ENCODE assay signal across 18 cellular contexts in genomic region chr20:4697874-4698221, GRCh38. TPM values are rescaled to one million over a fixed set of nuclear protein-coding genes. Genes with fewer than 3 reads are reported as not detected.
DNase-seq lines count a peak whose midpoint lies in the region; ATAC-seq and TF ChIP-seq lines count a peak whose summit lies in the region.
"Had no signal": no experiment of that assay in that cellular context is flagged by ENCODE, and none has a peak within 500 bp of the region (broad histone marks: within the 10 kb centered on the region; RNA-seq: fewer than 3 reads in every experiment).

No MANE protein-coding gene starts in this region.

- no peak overlapping the region for H3T11ph ChIP-seq in H9 (ENCODE audit: low read length)

- H4K20me1 ChIP-seq in H9 (ENCODE audit: control insufficient read depth, insufficient read depth, insufficient read length): no peaks in the 10 kb centered on the region

- H3K23ac ChIP-seq in H9 (ENCODE audit: insufficient read length, low read depth, low read length): no peak overlapping the region

- H3K14ac ChIP-seq in H9 (ENCODE audit: insufficient read depth, low read length): no peak overlapping the region

- ATAC-seq in activated T-cell treated with anti-CD3 and anti-CD28 coated beads, Interleukin-2, amount 50 U/mL, for 72 hours (replicated peaks in 1 of 2): no peak
- no peak for ATAC-seq in activated T-cell treated with anti-CD3 and anti-CD28 coated beads, Interleukin-2, amount 50 U/mL, for 4 hours
- peak; percentile 23 for ATAC-seq in activated T-helper 17 cell treated with anti-CD3 and anti-CD28 coated beads, Interleukin-2, amount 50 U/mL, for 72 hours (replicated peaks)
- ATAC-seq in memory B cell (ENCODE audit: low read depth) (no peak), HG02763 (IDR thresholded peaks at IDR 0.05; ENCODE audit: unreplicated experiment) (no peak)
- ATAC-seq: HCT116, K562 had no signal

- H2BK120ac ChIP-seq in H9 (ENCODE audit: low read depth, low read length, poor library complexity, severe bottlenecking): no peak overlapping the region

- H2BK5ac ChIP-seq in H9 (ENCODE audit: insufficient read length, low read length): no peak overlapping the region

- H2AK5ac ChIP-seq in H9 (ENCODE audit: insufficient read length, low read length): no peak overlapping the region

- peaks cover 11 to 28% of the 10 kb centered on the region in 2 donors for H3K36me3 Mint-ChIP-seq in activated T-cell treated with anti-CD3 and anti-CD28 coated beads, Interleukin-2, amount 50 U/mL, for 72 hours (ENCODE audit: insufficient read depth in 2 of 2)
- H3K36me3 Mint-ChIP-seq in activated T-cell treated with anti-CD3 and anti-CD28 coated beads, Interleukin-2, amount 50 U/mL, for 4 hours (ENCODE audit: insufficient read depth): peaks cover 42% of the 10 kb centered on the region
- peaks cover 0 to 8% (median 7%) of the 10 kb centered on the region in 3 experiments; a peak in 4 of 7 replicates for H3K36me3 Mint-ChIP-seq in H9 (ENCODE audit: insufficient read depth in 1 of 3, low read depth in 3 of 3)
- peaks cover 82% of the 10 kb centered on the region for H3K36me3 Mint-ChIP-seq in activated T-helper 17 cell treated with anti-CD3 and anti-CD28 coated beads, Interleukin-2, amount 50 U/mL, for 72 hours (ENCODE audit: low read depth)
- H3K36me3 Mint-ChIP-seq in memory B cell: peaks cover 34% of the 10 kb centered on the region

- no peak overlapping the region for H2BK20ac ChIP-seq in H9 (ENCODE audit: low read depth, low read length, poor library complexity, severe bottlenecking)

- peaks cover 3% of the 10 kb centered on the region for H3K79me1 ChIP-seq in H9 (ENCODE audit: insufficient read depth, low read depth, low read length, poor library complexity, severe bottlenecking)

- no peaks in the 10 kb centered on the region for H3K9me3 Mint-ChIP-seq in activated T-cell treated with anti-CD3 and anti-CD28 coated beads, Interleukin-2, amount 50 U/mL, for 72 hours
- H3K9me3 Mint-ChIP-seq in activated T-cell treated with anti-CD3 and anti-CD28 coated beads, Interleukin-2, amount 50 U/mL, for 4 hours: no peaks in the 10 kb centered on the region
- no peaks in the 10 kb centered on the region for H3K9me3 Mint-ChIP-seq in H9
- H3K9me3 Mint-ChIP-seq in activated T-helper 17 cell treated with anti-CD3 and anti-CD28 coated beads, Interleukin-2, amount 50 U/mL, for 72 hours: no peaks in the 10 kb centered on the region
- no peaks in the 10 kb centered on the region for H3K9me3 Mint-ChIP-seq in memory B cell

- H3K27ac Mint-ChIP-seq in activated T-cell treated with anti-CD3 and anti-CD28 coated beads, Interleukin-2, amount 50 U/mL, for 72 hours: peak overlapping the region; percentile 29
- H3K27ac Mint-ChIP-seq in H9 (peak overlapping the region in 1 of 3 experiments; percentile 90; a peak in 2 of 7 replicates), memory B cell (peak overlapping the region; percentile 2)
- H3K27ac Mint-ChIP-seq in activated T-helper 17 cell treated with anti-CD3 and anti-CD28 coated beads, Interleukin-2, amount 50 U/mL, for 72 hours: peak overlapping the region; percentile 74

- no peaks in the 10 kb centered on the region for H3K9me3 ChIP-seq in H9 (ENCODE audit: control insufficient read depth, low read depth, low read length)

- TF ChIP-seq CTCF in H9 (conservative IDR thresholded peaks at IDR 0.05): no peak

- peaks cover 3% of the 10 kb centered on the region; the same call in 1 of the 2 replicates for H3K79me2 ChIP-seq in H9 (ENCODE audit: insufficient read depth, low read length)

- H3K4me2 ChIP-seq in H9 (ENCODE audit: insufficient read depth, insufficient read length, low read length): peak overlapping the region; percentile 24
- H3K4me2 ChIP-seq: PC-9 had no signal

- no peak overlapping the region for H3K9ac ChIP-seq in H9 (ENCODE audit: extremely low read depth, insufficient read length, low read length)

- peaks cover 48% of the 10 kb centered on the region for H3K4me1 Mint-ChIP-seq in activated T-cell treated with anti-CD3 and anti-CD28 coated beads, Interleukin-2, amount 50 U/mL, for 72 hours (ENCODE audit: low read depth)
- H3K4me1 Mint-ChIP-seq in activated T-cell treated with anti-CD3 and anti-CD28 coated beads, Interleukin-2, amount 50 U/mL, for 4 hours (ENCODE audit: low read depth): peaks cover 34% of the 10 kb centered on the region
- H3K4me1 Mint-ChIP-seq in H9 (peaks cover 19 to 20% of the 10 kb centered on the region in 2 experiments), memory B cell (peaks cover 29% of the 10 kb centered on the region)
- H3K4me1 Mint-ChIP-seq in activated T-helper 17 cell treated with anti-CD3 and anti-CD28 coated beads, Interleukin-2, amount 50 U/mL, for 72 hours: peaks cover 43% of the 10 kb centered on the region

- no peak overlapping the region for H3K4me3 Mint-ChIP-seq in activated T-cell treated with anti-CD3 and anti-CD28 coated beads, Interleukin-2, amount 50 U/mL, for 72 hours
- H3K4me3 Mint-ChIP-seq in activated T-cell treated with anti-CD3 and anti-CD28 coated beads, Interleukin-2, amount 50 U/mL, for 4 hours: no peak overlapping the region
- H3K4me3 Mint-ChIP-seq in H9 (no peak overlapping the region; a peak in 1 of 5 replicates), memory B cell (no peak overlapping the region)
- peak overlapping the region; percentile 40 for H3K4me3 Mint-ChIP-seq in activated T-helper 17 cell treated with anti-CD3 and anti-CD28 coated beads, Interleukin-2, amount 50 U/mL, for 72 hours

- no peak overlapping the region for H2BK15ac ChIP-seq in H9 (ENCODE audit: low read depth, low read length)

- no peaks in the 10 kb centered on the region for H3K23me2 ChIP-seq in H9 (ENCODE audit: insufficient read length, low read depth, low read length, poor library complexity, severe bottlenecking)

- no CpG with 5 or more reads among the region's 2 CpGs for WGBS in H9 (ENCODE audit: extremely low coverage, insufficient read length, low lambda C conversion rate)

- no peak overlapping the region for H4K5ac ChIP-seq in H9 (ENCODE audit: insufficient read length, low read depth, low read length)

- H4K91ac ChIP-seq in H9 (ENCODE audit: insufficient read length, low read depth, low read length): no peak overlapping the region

- no peak overlapping the region for H3K56ac ChIP-seq in H9 (ENCODE audit: insufficient read length, low read depth, low read length)

- H3K4me1 ChIP-seq in H9 (ENCODE audit: insufficient read depth, low read length): peaks cover 13% of the 10 kb centered on the region; the same call in 1 of the 2 replicates

- H4K8ac ChIP-seq in H9 (replicated peaks; ENCODE audit: insufficient read length, low read depth, low read length): no peak overlapping the region

- no peak overlapping the region for H2AFZ ChIP-seq in H9 (ENCODE audit: low read length)
- H2AFZ ChIP-seq: PC-9 had no signal

- no peak overlapping the region for H3K18ac ChIP-seq in H9 (ENCODE audit: insufficient read length, low read depth, low read length)

- H3K27ac ChIP-seq in H9 (ENCODE audit: insufficient read length, low read depth, low read length): peak overlapping the region; percentile 13
- H3K27ac ChIP-seq: C4-2B, PC-9 had no signal

- H3K4ac ChIP-seq in H9 (ENCODE audit: low read depth, low read length): no peak overlapping the region

- no peak overlapping the region for H2BK12ac ChIP-seq in H9 (ENCODE audit: insufficient read length, low read depth, low read length)

- H3K27me3 ChIP-seq in H9 (ENCODE audit: insufficient read depth, low read length): no peaks in the 10 kb centered on the region

- no peak for DNase-seq in activated T-cell treated with anti-CD3 and anti-CD28 coated beads, Interleukin-2, amount 50 U/mL, for 72 hours
- no peak for DNase-seq in activated T-cell treated with anti-CD3 and anti-CD28 coated beads, Interleukin-2, amount 50 U/mL, for 4 hours
- no peak for DNase-seq in H9
- no peak for DNase-seq in memory B cell (ENCODE audit: low spot score in 2 of 2)
- no peak for DNase-seq in superior temporal gyrus (ENCODE audit: extremely low spot score)
- no peak for DNase-seq in NAMALWA (ENCODE audit: low spot score)
- DNase-seq: DMS79 treated with DMSO at 0.1 percent for 48 hours, NCI-H1092, NCI-H1694 treated with DMSO at 0.1 percent for 48 hours, NCI-H2171, NCI-H446 treated with DMSO at 0.1 percent for 48 hours, NCI-H774, PC-9 had no signal

- H3K27me3 Mint-ChIP-seq in activated T-cell treated with anti-CD3 and anti-CD28 coated beads, Interleukin-2, amount 50 U/mL, for 72 hours (ENCODE audit: low read depth): no peaks in the 10 kb centered on the region
- no peaks in the 10 kb centered on the region for H3K27me3 Mint-ChIP-seq in activated T-cell treated with anti-CD3 and anti-CD28 coated beads, Interleukin-2, amount 50 U/mL, for 4 hours (ENCODE audit: low read depth)
- H3K27me3 Mint-ChIP-seq in H9 (ENCODE audit: low read depth) (no peaks in the 10 kb centered on the region), memory B cell (no peaks in the 10 kb centered on the region)
- H3K27me3 Mint-ChIP-seq in activated T-helper 17 cell treated with anti-CD3 and anti-CD28 coated beads, Interleukin-2, amount 50 U/mL, for 72 hours: no peaks in the 10 kb centered on the region

RNA-seq across cellular contexts. Expression of gene PRNP, which starts 11.6 kb away (rescaled TPM):
- total RNA-seq in activated T-cell treated with anti-CD3 and anti-CD28 coated beads, Interleukin-2, amount 50 U/mL, for 72 hours: 10 to 100 TPM; 69.3 to 97.3 TPM
- total RNA-seq in activated T-cell treated with anti-CD3 and anti-CD28 coated beads, Interleukin-2, amount 50 U/mL, for 4 hours: 10 to 100 TPM; 64.6 to 87.9 (median 70.4) TPM
- 18.5 and 19.0 TPM in 2 replicates for total RNA-seq in H9 (2021)
- 10 to 100 TPM; 46.9 to 52.3 TPM for total RNA-seq in activated T-helper 17 cell treated with anti-CD3 and anti-CD28 coated beads, Interleukin-2, amount 50 U/mL, for 72 hours

RNA-seq across cellular contexts. Expression of gene PRND, which starts 23.9 kb away (rescaled TPM):
- total RNA-seq in activated T-cell treated with anti-CD3 and anti-CD28 coated beads, Interleukin-2, amount 50 U/mL, for 72 hours: not detected
- not detected for total RNA-seq in activated T-cell treated with anti-CD3 and anti-CD28 coated beads, Interleukin-2, amount 50 U/mL, for 4 hours
- 0.04 TPM in 1 of 2 replicates, not detected in the other for total RNA-seq in H9 (2021)
- not detected for total RNA-seq in activated T-helper 17 cell treated with anti-CD3 and anti-CD28 coated beads, Interleukin-2, amount 50 U/mL, for 72 hours
- total RNA-seq: K562, PC-9 had no signal
